7 cellular contexts compared by ENCODE assay signal in genomic region chr2:150019063-150019462, GRCh38.
"Had no signal": no experiment of that assay in that cellular context is flagged by ENCODE, and none has a peak within 500 bp of the region (broad histone marks: within the 10 kb centered on the region; RNA-seq: fewer than 3 reads in every experiment).

No MANE protein-coding gene starts in this region.

- H3K4me3 ChIP-seq: GM23338, K562 had no signal

- H3K4me2 ChIP-seq: GM23338 had no signal

- DNase-seq: H9, HCEC 1CT, HFFc6 had no signal

- H3K27ac ChIP-seq: HL-60 had no signal

- ATAC-seq: GM23338, HepG2, K562 had no signal
